ENCODE assay signal across 1 cellular context in the genomic region with DNA sequence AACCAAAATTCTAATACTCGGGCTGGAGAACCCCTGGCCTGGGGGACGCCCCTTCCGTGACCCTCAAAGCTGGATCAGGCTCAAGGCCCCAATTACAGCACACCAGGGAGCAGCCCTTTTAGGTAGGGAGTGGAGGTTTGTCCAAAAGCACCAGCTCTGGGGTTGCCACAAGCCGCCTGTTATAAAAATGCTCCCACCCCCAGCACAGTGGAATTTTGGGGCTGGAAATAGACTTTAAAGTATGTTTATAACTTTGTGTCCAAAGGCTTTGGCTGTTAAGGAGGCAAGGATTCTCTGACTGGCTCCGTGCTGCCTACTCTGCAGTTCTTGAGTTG.
TF ChIP-seq lines count a peak whose summit lies in the region.

No MANE protein-coding gene starts in this region.

TF ChIP-seq in H1, 55 proteins besides CTCF, POLR2A, EP300 and RAD21:
- TF ChIP-seq CREB1 (IDR thresholded peaks at IDR 0.05): no peak; the same call in 1 of the 2 replicates
- no peak for TF ChIP-seq TBP (IDR thresholded peaks at IDR 0.05; ENCODE audit: low read depth, low read length)
